ENCODE assay signal across 7 cellular contexts in the genomic region with DNA sequence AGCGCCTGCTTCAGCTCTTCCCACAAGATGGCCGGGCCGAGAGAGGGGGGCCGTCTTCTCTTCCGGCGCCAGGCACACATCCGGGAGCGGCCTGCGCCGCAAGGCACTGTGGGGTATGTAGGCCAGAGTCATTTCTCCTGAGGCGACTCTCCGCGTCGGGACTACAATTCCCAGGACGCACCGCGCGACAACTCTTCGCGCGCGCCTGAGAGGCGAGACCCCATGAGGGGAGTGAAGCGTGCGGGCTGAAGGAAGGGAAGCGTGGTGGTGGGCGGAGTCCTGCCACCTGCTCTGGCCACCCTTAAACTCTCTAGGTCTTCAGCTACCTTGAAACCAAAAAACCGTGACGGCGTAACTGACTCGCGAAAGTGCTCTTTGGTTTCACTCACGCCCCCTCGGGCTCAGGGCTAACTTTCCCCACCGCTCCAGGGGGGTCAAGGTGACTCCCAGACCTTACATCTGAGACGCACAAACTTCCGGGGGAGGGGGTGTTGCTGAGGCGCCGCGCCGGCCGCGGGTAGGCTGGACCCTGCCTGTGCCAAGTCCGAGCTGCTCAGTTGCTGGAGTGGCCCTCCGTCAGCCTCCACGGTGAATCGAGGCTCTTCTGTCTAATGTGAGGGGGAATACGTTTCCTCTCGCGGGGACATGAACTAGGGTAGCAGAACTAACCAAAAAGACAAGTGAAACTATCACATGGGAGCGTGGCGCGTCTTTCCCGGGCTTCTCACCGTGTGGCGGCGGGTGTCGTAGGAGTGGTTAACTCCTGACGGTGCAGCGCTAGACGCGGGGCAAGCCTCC. TPM values are rescaled to one million over a fixed set of nuclear protein-coding genes. Genes with fewer than 3 reads are reported as not detected.
DNase-seq lines count a peak whose midpoint lies in the region; ATAC-seq and TF ChIP-seq lines count a peak whose summit lies in the region.

A gene (minus strand): TSS at position 45 of the 798 bp plus-strand sequence. CDS start 102 bp downstream, outside the sequence.

- peaks cover 19% of the 10 kb centered on the region for H3K4me1 ChIP-seq in hepatocyte (ENCODE audit: insufficient read depth)

- H3K27ac ChIP-seq in hepatocyte: peak within 1 kb of the TSS; percentile 92

- no peaks in the 10 kb centered on the region for H3K9me3 ChIP-seq in hepatocyte (ENCODE audit: low read depth)

- peak; percentile 73 for ATAC-seq in GM18508 (IDR thresholded peaks at IDR 0.05; ENCODE audit: insufficient read depth, unreplicated experiment)
- ATAC-seq in HG03025 (IDR thresholded peaks at IDR 0.05; ENCODE audit: low FRiP score, unreplicated experiment): peak; percentile 89

- H3K27me3 ChIP-seq in hepatocyte: no peaks in the 10 kb centered on the region

- H3K9me2 ChIP-seq in hepatocyte (replicated peaks; ENCODE audit: insufficient read depth): no peaks in the 10 kb centered on the region

- H3K79me2 ChIP-seq in hepatocyte: peaks cover 46% of the 10 kb centered on the region

- under 1% methylated on average over 60 of the region's 62 CpGs for WGBS in hepatocyte (ENCODE audit: low lambda C conversion rate, missing lambda C conversion rate)

- H3K4me2 ChIP-seq in hepatocyte: peak within 1 kb of the TSS; percentile 83

- peak; percentile 97 to 99 for DNase-seq in NCI-H2081 (lab: John Stamatoyannopoulos, UW)
- peak; percentile 95 for DNase-seq in T1000 (lab: John Stamatoyannopoulos, UW)
- peak; percentile 99 for DNase-seq in astrocyte of the hippocampus (ENCODE audit: low read depth, low spot score)
- peak; percentile 97 for DNase-seq in hepatocyte (ENCODE audit: low spot score)
- DNase-seq in retina: peak; percentile 99

- peak within 1 kb of the TSS; percentile 94 for H2AFZ ChIP-seq in hepatocyte

- TF ChIP-seq CTCF in hepatocyte (IDR thresholded peaks at IDR 0.05; ENCODE audit: poor library complexity): no peak

- no peaks in the 10 kb centered on the region for H3K36me3 ChIP-seq in hepatocyte (replicated peaks; ENCODE audit: insufficient read depth, low read depth)

- H3K4me3 ChIP-seq in hepatocyte: peak within 1 kb of the TSS; percentile 80

- peaks cover 44% of the 10 kb centered on the region for H4K20me1 ChIP-seq in hepatocyte (ENCODE audit: insufficient read depth, poor library complexity, severe bottlenecking)

RNA-seq across cellular contexts. Expression of the gene that starts here (rescaled TPM):
- 178 and 194 TPM in 2 replicates for total RNA-seq in hepatocyte
- 102 and 104 TPM in 2 replicates for polyA plus RNA-seq in hepatocyte

Comparison
In these comparisons a context has a peak if more than half of its experiments do, and no peak if none do; other contexts are left out.
1. Peak in every context shown above with its lines: DNase-seq, ATAC-seq, H3K4me3 ChIP-seq and H3K27ac ChIP-seq.